ENCODE assay signal across 12 cellular contexts in the genomic region with DNA sequence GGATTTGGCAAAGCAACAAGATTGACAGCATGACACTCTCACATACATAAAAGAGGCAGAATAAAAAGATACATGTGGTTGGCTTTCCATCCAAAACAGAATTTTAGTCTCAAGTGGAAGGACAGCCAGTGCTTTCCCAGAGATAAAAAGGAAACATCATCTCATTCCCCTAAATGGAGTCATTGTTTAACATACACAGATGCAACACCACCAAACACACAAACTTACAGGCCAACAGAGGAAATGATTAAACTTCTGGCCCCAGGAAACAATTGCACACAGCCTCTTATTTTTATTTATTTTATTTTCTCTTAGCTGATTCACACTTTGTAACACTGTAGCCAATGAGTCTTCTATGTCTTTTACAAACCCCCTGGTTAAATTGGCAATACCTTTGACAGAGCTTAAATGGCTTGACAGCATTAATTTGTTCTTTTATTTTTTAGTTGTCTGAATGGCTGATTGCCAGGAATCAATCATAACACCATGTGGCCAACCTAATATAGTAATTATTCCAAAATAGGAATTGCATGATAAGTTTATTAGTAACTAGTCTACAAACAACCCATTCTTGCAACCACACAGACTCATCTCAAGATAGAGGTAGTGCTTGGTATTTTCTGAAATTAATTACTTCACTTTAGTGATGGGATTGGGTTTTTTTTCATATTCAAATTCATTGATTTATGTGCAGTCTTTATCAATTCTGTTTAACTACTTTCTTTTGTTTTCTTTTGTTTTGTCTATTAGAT.
DNase-seq lines count a peak whose midpoint lies in the region; ATAC-seq and TF ChIP-seq lines count a peak whose summit lies in the region.
"Had no signal": no experiment of that assay in that cellular context is flagged by ENCODE, and none has a peak within 500 bp of the region (broad histone marks: within the 10 kb centered on the region; RNA-seq: fewer than 3 reads in every experiment).

No MANE protein-coding gene starts in this region.

- H3K9me2 ChIP-seq in GM23248 (ENCODE audit: insufficient read depth): no peaks in the 10 kb centered on the region

- H3K27ac ChIP-seq in GM23248: peak overlapping the region; percentile 31
- no peak overlapping the region for H3K27ac ChIP-seq in Panc1 (ENCODE audit: low read length)
- no peak overlapping the region for H3K27ac ChIP-seq in vagina

- DNase-seq in GM23248 (peak; percentile 75), Panc1 (ENCODE audit: low read depth, low spot score) (no peak), fibroblast of the conjunctiva (ENCODE audit: low read depth) (peak; percentile 29), renal cortical epithelial cell (ENCODE audit: low read depth) (peak; percentile 66), LoVo (ENCODE audit: low spot score) (no peak), vagina (ENCODE audit: extremely low spot score in 2 of 2) (no peak), nephron progenitor cell (no peak)
- DNase-seq: activated CD4-positive, alpha-beta T cell treated with anti-CD3 and anti-CD28 coated beads for 1 hour; activated T-cell treated with anti-CD3 and anti-CD28 coated beads, Interleukin-2, amount 50 U/mL, for 72 hours; islet precursor cell; NCI-H524 treated with DMSO at 0.1 percent for 48 hours; stimulated activated naive CD4-positive, alpha-beta T cell treated with Interleukin-2 at 50 U/mL for 16 hours had no signal

- peaks cover 11% of the 10 kb centered on the region for H3K4me1 ChIP-seq in GM23248 (ENCODE audit: insufficient read depth)
- no peaks in the 10 kb centered on the region for H3K4me1 ChIP-seq in Panc1 (ENCODE audit: control insufficient read depth, insufficient read depth, low read length)
- H3K4me1 ChIP-seq in vagina: peaks cover 12% of the 10 kb centered on the region

- in situ Hi-C loops in GM23248 (cut with MboI) (no loop called here), Panc1 (cut with HindIII; ENCODE audit: low pct_unique_long_range_greater_than_20kb, low sequenced_read_pairs) (no loop called here)

- no peak overlapping the region for H2AFZ ChIP-seq in GM23248

- no peak overlapping the region for H3K27ac Mint-ChIP-seq in nephron progenitor cell
- H3K27ac Mint-ChIP-seq: activated T-cell treated with anti-CD3 and anti-CD28 coated beads, Interleukin-2, amount 50 U/mL, for 72 hours had no signal

- H3K79me2 ChIP-seq in GM23248 (ENCODE audit: insufficient read depth): no peaks in the 10 kb centered on the region

- H3K4me1 Mint-ChIP-seq in nephron progenitor cell: no peaks in the 10 kb centered on the region

- no TSS peak for BruUV-seq in Panc1 (replicated peaks; lab: Mats Ljungman, UMichigan)

- no peak overlapping the region for H3K4me3 Mint-ChIP-seq in nephron progenitor cell
- H3K4me3 Mint-ChIP-seq: activated T-cell treated with anti-CD3 and anti-CD28 coated beads, Interleukin-2, amount 50 U/mL, for 72 hours had no signal

- ATAC-seq in Panc1: peak; percentile 69; the same call in 1 of the 2 replicates
- ATAC-seq: activated T-cell treated with anti-CD3 and anti-CD28 coated beads, Interleukin-2, amount 50 U/mL, for 72 hours had no signal

- peaks cover 6% of the 10 kb centered on the region for H3K36me3 Mint-ChIP-seq in nephron progenitor cell (ENCODE audit: low read depth)

- intact Hi-C loops in Panc1 (cut with micrococcal nuclease; ENCODE audit: unreplicated experiment) (no loop called here), vagina (cut with DNase I) (no loop called here)

- H3K4me2 ChIP-seq in GM23248 (ENCODE audit: unreplicated experiment): no peak overlapping the region

- TF ChIP-seq CTCF in Panc1 (IDR thresholded peaks at IDR 0.05): no peak
- no peak for TF ChIP-seq CTCF in vagina (IDR thresholded peaks at IDR 0.05)
- TF ChIP-seq CTCF in nephron progenitor cell (IDR thresholded peaks at IDR 0.05): no peak

- CTCF ChIA-PET in Panc1 (lab: Charles Lee): no interaction called here

- no peaks in the 10 kb centered on the region; the same call in 1 of the 2 replicates for H3K36me3 ChIP-seq in GM23248 (ENCODE audit: low read depth)
- no peaks in the 10 kb centered on the region for H3K36me3 ChIP-seq in Panc1 (ENCODE audit: control insufficient read depth, insufficient read depth, low read length)
- no peaks in the 10 kb centered on the region for H3K36me3 ChIP-seq in vagina

- peaks cover 34% of the 10 kb centered on the region for H3K9me3 Mint-ChIP-seq in nephron progenitor cell

- H3K4me3 ChIP-seq in GM23248: no peak overlapping the region
- no peak overlapping the region for H3K4me3 ChIP-seq in Panc1 (ENCODE audit: low read depth in 2 of 2, low read length in 2 of 2)
- no peak overlapping the region for H3K4me3 ChIP-seq in vagina

- no peak for TF ChIP-seq POLR2A in vagina (IDR thresholded peaks at IDR 0.05)

- no peak overlapping the region for H3K9ac ChIP-seq in GM23248

- H3K27me3 Mint-ChIP-seq in nephron progenitor cell (ENCODE audit: low read depth, poor library complexity): no peaks in the 10 kb centered on the region

- POLR2A ChIA-PET in Panc1 (lab: Charles Lee): no interaction called here

- H3K27me3 ChIP-seq in GM23248 (replicated peaks; ENCODE audit: insufficient read depth): no peaks in the 10 kb centered on the region
- no peaks in the 10 kb centered on the region for H3K27me3 ChIP-seq in Panc1 (ENCODE audit: control insufficient read depth, insufficient read depth, low read length)
- no peaks in the 10 kb centered on the region for H3K27me3 ChIP-seq in vagina

- H3F3A ChIP-seq in GM23248 (ENCODE audit: insufficient read depth): peaks cover 22% of the 10 kb centered on the region; the same call in 1 of the 2 replicates

- no peaks in the 10 kb centered on the region for H4K20me1 ChIP-seq in GM23248 (ENCODE audit: insufficient read depth)

- no peaks in the 10 kb centered on the region for H3K9me3 ChIP-seq in GM23248 (ENCODE audit: low read depth)
- peaks cover 6% of the 10 kb centered on the region for H3K9me3 ChIP-seq in Panc1 (ENCODE audit: control insufficient read depth, insufficient read depth, low read depth, low read length)
- no peaks in the 10 kb centered on the region for H3K9me3 ChIP-seq in vagina

Comparison
In these comparisons a context has a peak if more than half of its experiments do, and no peak if none do; other contexts are left out.
1. DNase-seq: peak in GM23248 (single experiment), fibroblast of the conjunctiva (single experiment) and renal cortical epithelial cell (single experiment); none in Panc1 (single experiment), LoVo (single experiment), vagina (0 of 2) and nephron progenitor cell (single experiment).